ENCODE assay signal across 20 cellular contexts in the genomic region with DNA sequence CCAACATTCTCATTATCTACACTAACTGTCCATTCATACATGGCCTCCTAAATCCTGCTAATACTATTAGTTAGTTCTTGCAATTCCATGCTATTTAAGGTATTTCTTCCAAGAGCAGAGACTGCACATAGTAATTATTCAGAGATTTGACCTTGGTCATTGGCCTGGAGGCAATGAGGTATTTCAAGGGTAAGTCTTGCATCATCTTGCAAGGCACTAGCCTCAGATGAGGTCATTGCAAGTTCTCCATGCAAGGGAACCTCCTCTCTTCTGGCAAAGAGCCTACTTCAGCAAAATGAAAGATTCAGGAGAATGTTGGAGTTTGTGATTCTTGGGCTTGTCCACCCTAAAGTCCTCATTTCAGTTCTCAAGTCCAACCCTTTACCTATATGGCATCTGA. TPM values are rescaled to one million over a fixed set of nuclear protein-coding genes. Genes with fewer than 3 reads are reported as not detected.
DNase-seq lines count a peak whose midpoint lies in the region; ATAC-seq and TF ChIP-seq lines count a peak whose summit lies in the region.
"Had no signal": no experiment of that assay in that cellular context is flagged by ENCODE, and none has a peak within 500 bp of the region (broad histone marks: within the 10 kb centered on the region; RNA-seq: fewer than 3 reads in every experiment).

No MANE protein-coding gene starts in this region.

- no peak overlapping the region for H3K4me3 ChIP-seq in cardiac fibroblast (replicated peaks in 1 of 2; ENCODE audit: low read depth in 2 of 2, low read length in 2 of 2)
- H3K4me3 ChIP-seq: HAP-1, sigmoid colon, transverse colon had no signal

- ATAC-seq in left lobe of liver: no peak
- ATAC-seq in Right ventricle myocardium superior (ENCODE audit: poor library complexity): no peak
- ATAC-seq: activated T-cell treated with anti-CD3 and anti-CD28 coated beads, Interleukin-2, amount 50 U/mL, for 72 hours had no signal

- intact Hi-C loops in Right ventricle myocardium superior (cut with DNase I): no loop called here

- DNase-seq in AG09319 (ENCODE audit: extremely low read depth, low read depth) (peak; percentile 36), M059J (ENCODE audit: low read depth) (peak; percentile 57), cardiac fibroblast (ENCODE audit: low read depth in 2 of 2) (peak; percentile 63 to 76), glomerular visceral epithelial cell (ENCODE audit: extremely low spot score) (peak; percentile 4), left lobe of liver (ENCODE audit: low spot score) (no peak), mesenteric fat pad (ENCODE audit: low spot score) (no peak), Right ventricle myocardium superior (no peak)
- no peak for DNase-seq in stimulated activated CD4-positive, alpha-beta T cell treated with anti-CD3 and anti-CD28 coated beads, Interleukin-2, amount 100 ng/mL, for 48 hours
- DNase-seq: activated CD4-positive, alpha-beta T cell treated with anti-CD3 and anti-CD28 coated beads, Interleukin-2, amount 10 ng/mL, durations not matched to agents 24 days and 14 days; activated naive CD4-positive, alpha-beta T cell treated with anti-CD3 and anti-CD28 coated beads for 36 hours; activated T-cell treated with anti-CD3 and anti-CD28 coated beads, Interleukin-2, amount 50 U/mL, for 72 hours; central memory CD4-positive, alpha-beta T cell; DMS79; islet precursor cell; NCI-H1105 treated with DMSO at 0.1 percent for 48 hours; NCI-H2029 treated with DMSO at 0.1 percent for 48 hours; NCI-H446; sigmoid colon; transverse colon had no signal

- no peak for TF ChIP-seq CTCF in AG09319 (IDR thresholded peaks at IDR 0.05; ENCODE audit: low read depth, low read length)
- TF ChIP-seq CTCF in cardiac fibroblast (IDR thresholded peaks at IDR 0.05; ENCODE audit: low read depth, low read length): no peak

RNA-seq across cellular contexts. Expression of a gene that starts 48.5 kb away (rescaled TPM):
- 8.2 and 8.3 TPM in 2 replicates for total RNA-seq in M059J (2014; rRNA removed; shearing (Covaris generic))
- 1.8 TPM for total RNA-seq in left lobe of liver
- total RNA-seq in mesenteric fat pad: 7.6 TPM
- 4.3 TPM for total RNA-seq in Right ventricle myocardium superior

Comparison
In these comparisons a context has a peak if more than half of its experiments do, and no peak if none do; other contexts are left out.
1. DNase-seq: peak in AG09319 (single experiment), M059J (single experiment), cardiac fibroblast (2 of 2) and glomerular visceral epithelial cell (single experiment); none in left lobe of liver (single experiment), stimulated activated CD4-positive, alpha-beta T cell treated with anti-CD3 and anti-CD28 coated beads, Interleukin-2, amount 100 ng/mL, for 48 hours (0 of 2), mesenteric fat pad (single experiment) and Right ventricle myocardium superior (single experiment).